Comparison of ENCODE assay signal across 1 cellular context in genomic region chr10:103859161-103860141, GRCh38.
TF ChIP-seq lines count a peak whose summit lies in the region.

No MANE protein-coding gene starts in this region.

TF ChIP-seq in HepG2, 621 proteins besides CTCF, POLR2A, EP300 and RAD21 (continues in another document):
- no peak for TF ChIP-seq MTF2 (CRISPR knock-in tag; IDR thresholded peaks at IDR 0.05; ENCODE audit: borderline replicate concordance)
- no peak for TF ChIP-seq ZNF766 (CRISPR knock-in tag; IDR thresholded peaks at IDR 0.05; ENCODE audit: borderline replicate concordance)
- TF ChIP-seq ZMYM4 (CRISPR knock-in tag; IDR thresholded peaks at IDR 0.05) = 0 out of 2 replicates have a peak, but pooled peaks have one; percentile 15
- no peak for TF ChIP-seq DRAP1 (CRISPR knock-in tag; IDR thresholded peaks at IDR 0.05)
- TF ChIP-seq TIGD3 (CRISPR knock-in tag; IDR thresholded peaks at IDR 0.05; ENCODE audit: borderline replicate concordance) = no peak
- TF ChIP-seq PLRG1 (conservative IDR thresholded peaks at IDR 0.05) = no peak
- TF ChIP-seq MNT (IDR thresholded peaks at IDR 0.05) = no peak
- no peak for TF ChIP-seq ZNF44 (CRISPR knock-in tag; IDR thresholded peaks at IDR 0.05)
- no peak for TF ChIP-seq PTBP1 (IDR thresholded peaks at IDR 0.05; ENCODE audit: low read depth, low read length, poor library complexity, severe bottlenecking)
- no peak for TF ChIP-seq ZNF460 (CRISPR knock-in tag; IDR thresholded peaks at IDR 0.05; ENCODE audit: borderline replicate concordance)
- TF ChIP-seq RBM39 (IDR thresholded peaks at IDR 0.05; ENCODE audit: low read depth, low read length, poor library complexity, severe bottlenecking) = no peak
- TF ChIP-seq ZNF225 (CRISPR knock-in tag; IDR thresholded peaks at IDR 0.05) = no peak
- TF ChIP-seq NFE2 (CRISPR knock-in tag; IDR thresholded peaks at IDR 0.05) = no peak
- no peak for TF ChIP-seq ERF (CRISPR knock-in tag; IDR thresholded peaks at IDR 0.05)
- 0 out of 2 replicates have a peak, but pooled peaks have one; percentile 8 for TF ChIP-seq SALL1 (CRISPR knock-in tag; IDR thresholded peaks at IDR 0.05)
- no peak for TF ChIP-seq ZBTB8A (CRISPR knock-in tag; IDR thresholded peaks at IDR 0.05; ENCODE audit: borderline replicate concordance, low read depth)
- TF ChIP-seq MTERF4 (CRISPR knock-in tag; IDR thresholded peaks at IDR 0.05) = no peak
- no peak for TF ChIP-seq REL (CRISPR knock-in tag; conservative IDR thresholded peaks at IDR 0.05)
- TF ChIP-seq HES4 (CRISPR knock-in tag; IDR thresholded peaks at IDR 0.05; ENCODE audit: borderline replicate concordance) = no peak
- TF ChIP-seq RBM22 (optimal IDR thresholded peaks at IDR 0.05; ENCODE audit: low read length) = no peak
- TF ChIP-seq EHMT2 (IDR thresholded peaks at IDR 0.05; ENCODE audit: borderline replicate concordance, low read depth, low read length) = no peak
- no peak for TF ChIP-seq SPEN (CRISPR knock-in tag; IDR thresholded peaks at IDR 0.05; ENCODE audit: low read depth)
- no peak for TF ChIP-seq ZNF367 (CRISPR knock-in tag; IDR thresholded peaks at IDR 0.05; ENCODE audit: borderline replicate concordance)
- 0 out of 2 replicates have a peak, but pooled peaks have one; percentile 26 for TF ChIP-seq ELF3 (CRISPR knock-in tag; IDR thresholded peaks at IDR 0.05)
- peak; percentile 80 for TF ChIP-seq SMC3 (IDR thresholded peaks at IDR 0.05; ENCODE audit: low read length)
- no peak for TF ChIP-seq ZFY (CRISPR knock-in tag; IDR thresholded peaks at IDR 0.05)
- TF ChIP-seq IKZF4 (CRISPR knock-in tag; IDR thresholded peaks at IDR 0.05; ENCODE audit: borderline replicate concordance, low read depth, not compliant biosample characterization) = no peak
- TF ChIP-seq ZNF414 (CRISPR knock-in tag; IDR thresholded peaks at IDR 0.05) = no peak
- no peak for TF ChIP-seq LCORL (IDR thresholded peaks at IDR 0.05)
- TF ChIP-seq LCORL (CRISPR knock-in tag; IDR thresholded peaks at IDR 0.05) = 0 out of 2 replicates have a peak, but pooled peaks have one; percentile 40
- TF ChIP-seq ZNF740 (CRISPR knock-in tag; IDR thresholded peaks at IDR 0.05) = no peak
- no peak for TF ChIP-seq ZSCAN30 (CRISPR knock-in tag; IDR thresholded peaks at IDR 0.05)
- no peak for TF ChIP-seq FUBP1 (CRISPR knock-in tag; IDR thresholded peaks at IDR 0.05; ENCODE audit: borderline replicate concordance)
- no peak for TF ChIP-seq ZIK1 (CRISPR knock-in tag; IDR thresholded peaks at IDR 0.05; ENCODE audit: borderline replicate concordance, low read depth)
- TF ChIP-seq MIER2 (CRISPR knock-in tag; IDR thresholded peaks at IDR 0.05) = no peak
- TF ChIP-seq ARNT2 (CRISPR knock-in tag; IDR thresholded peaks at IDR 0.05; ENCODE audit: low read depth) = no peak
- TF ChIP-seq SRSF1 (optimal IDR thresholded peaks at IDR 0.05; ENCODE audit: low read depth, low read length) = no peak
- no peak for TF ChIP-seq TRAFD1 (CRISPR knock-in tag; IDR thresholded peaks at IDR 0.05; ENCODE audit: borderline replicate concordance)
- no peak for TF ChIP-seq GATAD1 (CRISPR knock-in tag; IDR thresholded peaks at IDR 0.05)
- TF ChIP-seq TSC22D2 (CRISPR knock-in tag; IDR thresholded peaks at IDR 0.05; ENCODE audit: borderline replicate concordance) = no peak
- TF ChIP-seq DR1 (CRISPR knock-in tag; IDR thresholded peaks at IDR 0.05) = no peak
- TF ChIP-seq GFI1 (CRISPR knock-in tag; IDR thresholded peaks at IDR 0.05; ENCODE audit: borderline replicate concordance) = no peak
- TF ChIP-seq EZH2 (conservative IDR thresholded peaks at IDR 0.05; ENCODE audit: low read depth, low read length) = no peak
- TF ChIP-seq MXD3 (CRISPR knock-in tag; IDR thresholded peaks at IDR 0.05) = no peak
- no peak for TF ChIP-seq JUNB (CRISPR knock-in tag; IDR thresholded peaks at IDR 0.05; ENCODE audit: borderline replicate concordance)
- TF ChIP-seq XBP1 (CRISPR knock-in tag; IDR thresholded peaks at IDR 0.05) = no peak
- 0 out of 2 replicates have a peak, but pooled peaks have one; percentile 62 for TF ChIP-seq ZSCAN22 (CRISPR knock-in tag; IDR thresholded peaks at IDR 0.05)
- TF ChIP-seq ZNF20 (CRISPR knock-in tag; IDR thresholded peaks at IDR 0.05) = no peak
- no peak for TF ChIP-seq STAT5B (CRISPR knock-in tag; IDR thresholded peaks at IDR 0.05)
- no peak for TF ChIP-seq NKX3-1 (CRISPR knock-in tag; IDR thresholded peaks at IDR 0.05)
- no peak for TF ChIP-seq ZNF619 (CRISPR knock-in tag; IDR thresholded peaks at IDR 0.05)
- no peak for TF ChIP-seq FOXA1 (IDR thresholded peaks at IDR 0.05)
- 0 out of 2 replicates have a peak, but pooled peaks have one; percentile 16 for TF ChIP-seq FOXA1 (CRISPR knock-in tag; IDR thresholded peaks at IDR 0.05)
- 0 out of 2 replicates have a peak, but pooled peaks have one; percentile 23 for TF ChIP-seq ZSCAN9 (CRISPR knock-in tag; IDR thresholded peaks at IDR 0.05; ENCODE audit: borderline replicate concordance)
- TF ChIP-seq PHF21A (CRISPR knock-in tag; IDR thresholded peaks at IDR 0.05) = no peak
- TF ChIP-seq ZNF720 (CRISPR knock-in tag; IDR thresholded peaks at IDR 0.05) = no peak
- TF ChIP-seq ZNF230 (CRISPR knock-in tag; IDR thresholded peaks at IDR 0.05) = no peak
- TF ChIP-seq FOSL2 (CRISPR knock-in tag; IDR thresholded peaks at IDR 0.05) = no peak
- no peak for TF ChIP-seq TOE1 (CRISPR knock-in tag; IDR thresholded peaks at IDR 0.05)
- no peak for TF ChIP-seq U2AF1 (optimal IDR thresholded peaks at IDR 0.05; ENCODE audit: low read depth, low read length)
- TF ChIP-seq ZNF770 (CRISPR knock-in tag; IDR thresholded peaks at IDR 0.05) = no peak
- TF ChIP-seq ARNT (IDR thresholded peaks at IDR 0.05) = no peak
- 0 out of 2 replicates have a peak, but pooled peaks have one; percentile 25 for TF ChIP-seq SALL2 (CRISPR knock-in tag; IDR thresholded peaks at IDR 0.05)
- TF ChIP-seq BRCA1 (CRISPR knock-in tag; IDR thresholded peaks at IDR 0.05) = no peak
- no peak for TF ChIP-seq KLF12 (CRISPR knock-in tag; IDR thresholded peaks at IDR 0.05; ENCODE audit: borderline replicate concordance)
- no peak for TF ChIP-seq ZBTB14 (CRISPR knock-in tag; IDR thresholded peaks at IDR 0.05)
- TF ChIP-seq ZNF546 (CRISPR knock-in tag; conservative IDR thresholded peaks at IDR 0.05) = no peak
- TF ChIP-seq ZNF607 (CRISPR knock-in tag; IDR thresholded peaks at IDR 0.05; ENCODE audit: borderline replicate concordance) = peak; percentile 22; the same call in 1 of the 2 replicates
